ENCODE assay signal across 18 cellular contexts in genomic region chr14:93538411-93538810, GRCh38.
A peak's percentile ranks its signal among the peaks of the same experiment; 100 is the strongest.
DNase-seq lines count a peak whose midpoint lies in the region; ATAC-seq and TF ChIP-seq lines count a peak whose summit lies in the region.
"Had no signal": no experiment of that assay in that cellular context is flagged by ENCODE, and none has a peak within 500 bp of the region (broad histone marks: within the 10 kb centered on the region; RNA-seq: fewer than 3 reads in every experiment).

No MANE protein-coding gene starts in this region.

- H3K4me1 ChIP-seq in NT2/D1 (ENCODE audit: insufficient read depth, insufficient read length): no peaks in the 10 kb centered on the region

- no peak overlapping the region for H3K27ac Mint-ChIP-seq in endothelial cell (ENCODE audit: unreplicated experiment)
- no peak overlapping the region for H3K27ac Mint-ChIP-seq in T-cell
- no peak overlapping the region for H3K27ac Mint-ChIP-seq in osteocyte (ENCODE audit: unreplicated experiment)
- H3K27ac Mint-ChIP-seq: activated naive CD8-positive, alpha-beta T cell; B cell; nephron; stimulated activated naive B cell treated with anti-CD40 and anti-IgM and Interleukin-4, amounts not matched to agents 10 μg/mL and 1 μg/mL and 100 μg/mL, for 72 hours had no signal

- DNase-seq in ACHN (peak; percentile 2), ELR (ENCODE audit: low read depth) (peak; percentile 46), NT2/D1 (ENCODE audit: low read depth, low spot score) (peak; percentile 6), endothelial cell (ENCODE audit: low spot score) (peak; percentile 16), T-cell (no peak), pons (ENCODE audit: low spot score) (no peak), osteocyte (ENCODE audit: extremely low spot score, unreplicated experiment) (no peak)
- DNase-seq: activated CD4-positive, CD25-positive, alpha-beta regulatory T cell; activated CD8-positive, alpha-beta memory T cell treated with anti-CD3 and anti-CD28 coated beads, Interleukin-2, amount 50 U/mL, for 48 hours; heart left ventricle; left lung; NCI-H1694 treated with DMSO at 0.1 percent for 48 hours; NK-92 treated with Interleukin-12 subunit alpha and Interleukin-12 subunit beta, amount 100 ng/mL, for 24 hours; stimulated activated naive B cell treated with anti-CD40 and anti-IgM and Interleukin-4, amounts not matched to agents 10 μg/mL and 1 μg/mL and 100 μg/mL, for 72 hours had no signal

- H3K9me3 ChIP-seq in NT2/D1 (ENCODE audit: insufficient read depth, low read length): no peaks in the 10 kb centered on the region
- H3K9me3 ChIP-seq: left lung had no signal

- H3K36me3 Mint-ChIP-seq in endothelial cell (ENCODE audit: low read depth, unreplicated experiment) (no peaks in the 10 kb centered on the region), T-cell (no peaks in the 10 kb centered on the region), osteocyte (ENCODE audit: unreplicated experiment) (no peaks in the 10 kb centered on the region)
- H3K36me3 Mint-ChIP-seq: activated naive CD8-positive, alpha-beta T cell; stimulated activated naive B cell treated with anti-CD40 and anti-IgM and Interleukin-4, amounts not matched to agents 10 μg/mL and 1 μg/mL and 100 μg/mL, for 72 hours had no signal

- CTCF ChIA-PET in T-cell (lab: Charles Lee): no interaction called here

- H3K27me3 Mint-ChIP-seq in endothelial cell (ENCODE audit: unreplicated experiment): peaks cover under 1% of the 10 kb centered on the region
- peaks cover 23 to 24% of the 10 kb centered on the region in 2 donors for H3K27me3 Mint-ChIP-seq in T-cell
- H3K27me3 Mint-ChIP-seq in osteocyte (ENCODE audit: unreplicated experiment): no peaks in the 10 kb centered on the region
- H3K27me3 Mint-ChIP-seq: B cell had no signal

- ATAC-seq in T-cell (replicated peaks in 1 of 4) (no peak), GM18870 (IDR thresholded peaks at IDR 0.05; ENCODE audit: unreplicated experiment) (no peak)
- ATAC-seq: heart left ventricle; left lung; stimulated activated naive B cell treated with anti-CD40 and anti-IgM and Interleukin-4, amounts not matched to agents 10 μg/mL and 1 μg/mL and 100 μg/mL, for 72 hours had no signal

- no peak overlapping the region for H3K4me3 ChIP-seq in NT2/D1 (ENCODE audit: insufficient read length, low read depth)
- H3K4me3 ChIP-seq: heart left ventricle, left lung had no signal

- no peaks in the 10 kb centered on the region for H3K4me1 Mint-ChIP-seq in endothelial cell (ENCODE audit: unreplicated experiment)
- H3K4me1 Mint-ChIP-seq in T-cell: no peaks in the 10 kb centered on the region
- no peaks in the 10 kb centered on the region for H3K4me1 Mint-ChIP-seq in osteocyte (ENCODE audit: unreplicated experiment)
- H3K4me1 Mint-ChIP-seq: nephron had no signal

- POLR2A ChIA-PET in T-cell (lab: Charles Lee): no interaction called here

- no peaks in the 10 kb centered on the region for H3K36me3 ChIP-seq in NT2/D1 (ENCODE audit: insufficient read depth, insufficient read length, low read length)
- H3K36me3 ChIP-seq: heart left ventricle, left lung had no signal

- in situ Hi-C loops in ACHN (cut with HindIII; ENCODE audit: low pct_ligation_motif_present, low pct_unique_long_range_greater_than_20kb, low sequenced_read_pairs): no loop called here

- H3K9ac ChIP-seq in NT2/D1 (ENCODE audit: insufficient read length, low read depth): no peak overlapping the region

- TF ChIP-seq CTCF in endothelial cell (IDR thresholded peaks at IDR 0.05; ENCODE audit: unreplicated experiment): no peak
- no peak for TF ChIP-seq CTCF in osteocyte (IDR thresholded peaks at IDR 0.05)

- no peaks in the 10 kb centered on the region for H3K27me3 ChIP-seq in NT2/D1 (ENCODE audit: insufficient read depth, insufficient read length)
- H3K27me3 ChIP-seq: heart left ventricle had no signal

- H3K4me3 Mint-ChIP-seq in endothelial cell (ENCODE audit: unreplicated experiment) (no peak overlapping the region), T-cell (no peak overlapping the region), osteocyte (ENCODE audit: unreplicated experiment) (no peak overlapping the region)
- H3K4me3 Mint-ChIP-seq: activated naive CD8-positive, alpha-beta T cell; B cell; nephron; stimulated activated naive B cell treated with anti-CD40 and anti-IgM and Interleukin-4, amounts not matched to agents 10 μg/mL and 1 μg/mL and 100 μg/mL, for 72 hours had no signal

- H3K9me3 Mint-ChIP-seq in endothelial cell (ENCODE audit: unreplicated experiment) (no peaks in the 10 kb centered on the region), T-cell (peaks cover 0 to 3% (median 0%) of the 10 kb centered on the region in 3 donors), osteocyte (ENCODE audit: unreplicated experiment) (no peaks in the 10 kb centered on the region)
- H3K9me3 Mint-ChIP-seq: nephron; stimulated activated naive B cell treated with anti-CD40 and anti-IgM and Interleukin-4, amounts not matched to agents 10 μg/mL and 1 μg/mL and 100 μg/mL, for 72 hours had no signal

Comparison
In these comparisons a context has a peak if more than half of its experiments do, and no peak if none do; other contexts are left out.
1. DNase-seq: peak in ACHN (single experiment), ELR (single experiment), NT2/D1 (single experiment) and endothelial cell (single experiment); none in T-cell (0 of 34), pons (single experiment) and osteocyte (single experiment).